ENCODE assay signal across 31 cellular contexts in the genomic region with DNA sequence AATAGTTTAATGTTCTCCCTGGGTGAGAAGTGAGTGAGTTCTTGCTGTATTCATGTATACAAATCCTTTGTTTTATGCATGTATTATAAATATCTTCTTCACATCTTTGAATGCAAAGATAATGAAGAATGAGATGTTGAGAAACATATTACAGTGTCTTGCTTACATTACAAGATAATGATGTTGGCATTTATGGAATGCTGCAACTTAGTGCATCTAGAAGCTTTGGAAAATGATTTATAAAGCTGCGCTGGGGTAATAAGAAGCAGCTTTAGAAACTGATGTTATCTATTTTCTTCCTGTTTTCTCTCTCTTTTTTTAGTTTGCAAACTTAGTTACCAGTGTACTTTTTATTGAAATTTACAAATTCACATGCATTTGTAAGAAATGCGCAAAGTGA.
"Had no signal": no experiment of that assay in that cellular context is flagged by ENCODE, and none has a peak within 500 bp of the region (broad histone marks: within the 10 kb centered on the region; RNA-seq: fewer than 3 reads in every experiment).

No MANE protein-coding gene starts in this region.

- H3K27me3 ChIP-seq: body of pancreas, breast epithelium had no signal

- H2AFZ ChIP-seq: PC-9 had no signal

- H3K36me3 ChIP-seq: breast epithelium, WERI-Rb-1 had no signal

- H3K4me2 ChIP-seq: PC-9 had no signal

- H3K4me3 ChIP-seq: body of pancreas, breast epithelium, PC-9 had no signal

- H3K4me1 ChIP-seq: body of pancreas, breast epithelium had no signal

- ATAC-seq: activated CD8-positive, alpha-beta memory T cell treated with anti-CD3 and anti-CD28 coated beads, Interleukin-2, amount 10 ng/mL, durations not matched to agents 7 days and 5 days; activated T-cell treated with anti-CD3 and anti-CD28 coated beads, Interleukin-2, amount 50 U/mL, for 72 hours; activated T-helper 17 cell treated with anti-CD3 and anti-CD28 coated beads, Interleukin-2, amount 50 U/mL, for 72 hours; body of pancreas; Right ventricle myocardium inferior had no signal

- H3K9me3 ChIP-seq: body of pancreas, breast epithelium had no signal

- DNase-seq: activated CD4-positive, alpha-beta memory T cell treated with anti-CD3 and anti-CD28 coated beads, Interleukin-2, amount 10 ng/mL, durations not matched to agents 7 days and 5 days; activated CD4-positive, alpha-beta T cell treated with anti-CD3 and anti-CD28 coated beads for 1 hour; activated CD4-positive, alpha-beta T cell treated with anti-CD3 and anti-CD28 coated beads for 48 hours; activated CD4-positive, CD25-positive, alpha-beta regulatory T cell; activated CD8-positive, alpha-beta memory T cell treated with anti-CD3 and anti-CD28 coated beads for 24 hours; activated CD8-positive, alpha-beta memory T cell treated with anti-CD3 and anti-CD28 coated beads, Interleukin-2, amount 10 ng/mL, durations not matched to agents 7 days and 5 days; activated CD8-positive, alpha-beta memory T cell treated with anti-CD3 and anti-CD28 coated beads, Interleukin-2, amount 50 U/mL, for 48 hours; activated effector memory CD4-positive, alpha-beta T cell treated with anti-CD3 and anti-CD28 coated beads, Interleukin-2, amount 50 U/mL, for 16 hours; activated naive CD4-positive, alpha-beta T cell; activated naive CD4-positive, alpha-beta T cell treated with anti-CD3 and anti-CD28 coated beads, Interleukin-2, amount 50 U/mL, for 16 hours; activated naive CD8-positive, alpha-beta T cell treated with anti-CD3 and anti-CD28 coated beads for 36 hours; activated T-cell treated with anti-CD3 and anti-CD28 coated beads, Interleukin-2, amount 50 U/mL, for 72 hours; body of pancreas; caudate nucleus; cerebellar nuclear complex; NCI-H1105; NCI-H1417 treated with DMSO at 0.1 percent for 48 hours; NCI-H1930; NCI-H2081 treated with DMSO at 0.1 percent for 48 hours; NCI-H345; NCI-H524 treated with DMSO at 0.1 percent for 48 hours; NCI-H748 treated with DMSO at 0.1 percent for 48 hours; NK-92 treated with Interleukin-12 subunit alpha and Interleukin-12 subunit beta, amount 100 ng/mL, for 24 hours; PC-9; SIG-M5; T1000; WERI-Rb-1 had no signal

- H3K27ac ChIP-seq: body of pancreas, breast epithelium, PC-9, RWPE1, WERI-Rb-1 had no signal
